Comparison of ENCODE assay signal across 20 cellular contexts in genomic region chr7:152847491-152847890, GRCh38.
DNase-seq lines count a peak whose midpoint lies in the region; ATAC-seq and TF ChIP-seq lines count a peak whose summit lies in the region.
"Had no signal": no experiment of that assay in that cellular context is flagged by ENCODE, and none has a peak within 500 bp of the region (broad histone marks: within the 10 kb centered on the region; RNA-seq: fewer than 3 reads in every experiment).

No MANE protein-coding gene starts in this region.

- no peak overlapping the region for H3K4me2 ChIP-seq in neuronal stem cell (ENCODE audit: insufficient read depth, low read length, poor library complexity, severe bottlenecking)
- H3K4me2 ChIP-seq: KMS-11 had no signal

- H3K4ac ChIP-seq in neuronal stem cell (ENCODE audit: low read length), result no peak overlapping the region

- H3K4me3 ChIP-seq in endodermal cell (ENCODE audit: low read length) (no peak overlapping the region), neuronal stem cell (ENCODE audit: low read length in 2 of 2) (no peak overlapping the region)
- H3K4me3 ChIP-seq: SK-N-MC had no signal

- no peak overlapping the region for H2BK15ac ChIP-seq in neuronal stem cell (ENCODE audit: low read length)

- H3K4me1 ChIP-seq in endodermal cell (ENCODE audit: control insufficient read depth, insufficient read depth, low read length) (peaks cover 6% of the 10 kb centered on the region), neuronal stem cell (ENCODE audit: control insufficient read depth in 2 of 2, insufficient read depth in 1 of 2, low read depth in 1 of 2, low read length in 2 of 2) (no peaks in the 10 kb centered on the region)

- no peak overlapping the region for H4K8ac ChIP-seq in neuronal stem cell (ENCODE audit: low read depth, low read length)

- H3K18ac ChIP-seq in neuronal stem cell (ENCODE audit: low read length), result no peak overlapping the region

- H4K91ac ChIP-seq in neuronal stem cell (ENCODE audit: low read depth, low read length, poor library complexity), result no peak overlapping the region

- H3K9me3 ChIP-seq in T-helper 17 cell (ENCODE audit: control insufficient read depth, low read length, poor library complexity, severe bottlenecking) (no peaks in the 10 kb centered on the region), endodermal cell (ENCODE audit: control insufficient read depth, low read length) (no peaks in the 10 kb centered on the region), neuronal stem cell (replicated peaks in 1 of 2; ENCODE audit: control insufficient read depth in 2 of 2, insufficient read depth in 1 of 2, low read depth in 1 of 2, low read length in 2 of 2) (no peaks in the 10 kb centered on the region)

- DNase-seq in D341Med (ENCODE audit: low spot score) (peak; percentile 53), T-helper 17 cell (no peak), endodermal cell (no peak), neuronal stem cell (ENCODE audit: low spot score) (no peak), natural killer cell (no peak), NOMO-1 treated with DMSO at 0.1 percent for 48 hours (lab: John Stamatoyannopoulos, UW; ENCODE audit: unreplicated experiment) (no peak)
- DNase-seq: C1 segment of cervical spinal cord; CD8-positive, alpha-beta memory T cell; DMS79; NCI-H1048; NCI-H146; NCI-H2081; NCI-H510A treated with DMSO at 0.1 percent for 48 hours; NCI-H774; OCI-M1; SHP77 had no signal

- H3K79me1 ChIP-seq in neuronal stem cell (ENCODE audit: low read depth, low read length), result no peaks in the 10 kb centered on the region

- peaks cover 8% of the 10 kb centered on the region for H3K36me3 Mint-ChIP-seq in T-helper 17 cell (ENCODE audit: low read depth)
- H3K36me3 Mint-ChIP-seq in endodermal cell (ENCODE audit: low read depth), result peaks cover 26% of the 10 kb centered on the region
- H3K36me3 Mint-ChIP-seq in natural killer cell, result no peaks in the 10 kb centered on the region

- H2BK5ac ChIP-seq in neuronal stem cell (ENCODE audit: low read length), result no peak overlapping the region

- TF ChIP-seq CTCF in endodermal cell (conservative IDR thresholded peaks at IDR 0.05), result no peak
- TF ChIP-seq CTCF in natural killer cell (IDR thresholded peaks at IDR 0.05), result no peak

- H3K27me3 ChIP-seq in endodermal cell (ENCODE audit: control insufficient read depth, insufficient read depth, low read length, poor library complexity, severe bottlenecking), result no peaks in the 10 kb centered on the region
- H3K27me3 ChIP-seq in neuronal stem cell (ENCODE audit: control insufficient read depth in 3 of 3, insufficient read depth in 3 of 3, low read depth in 1 of 3, low read length in 3 of 3), result no peaks in the 10 kb centered on the region

- H2BK120ac ChIP-seq in neuronal stem cell (ENCODE audit: low read depth, low read length), result no peak overlapping the region

- WGBS in endodermal cell (ENCODE audit: insufficient coverage in 1 of 2, insufficient read length in 1 of 2), 2 experiments, result 95 to 100% methylated on average over 2 to 7 of the region's 7 CpGs
- WGBS in neuronal stem cell (ENCODE audit: extremely low coverage in 2 of 2, insufficient read length in 2 of 2, insufficient replicate concordance in 1 of 2), 2 donors, result no CpG with 5 or more reads among the region's 7 CpGs

- no peak for ATAC-seq in T-helper 17 cell
- ATAC-seq in GM19023 (IDR thresholded peaks at IDR 0.05; ENCODE audit: unreplicated experiment), result no peak
- ATAC-seq in HG03442 (IDR thresholded peaks at IDR 0.05; ENCODE audit: unreplicated experiment), result no peak
- no peak for ATAC-seq in natural killer cell

- H3K9ac ChIP-seq in endodermal cell (ENCODE audit: extremely low read depth, low read length, poor library complexity, severe bottlenecking) (no peak overlapping the region), neuronal stem cell (ENCODE audit: low read depth, low read length, poor library complexity) (no peak overlapping the region)
- H3K9ac ChIP-seq: KMS-11 had no signal

- H3K27ac ChIP-seq in endodermal cell (ENCODE audit: low read depth, low read length) (no peak overlapping the region), neuronal stem cell (replicated peaks; ENCODE audit: low read length) (no peak overlapping the region)
- H3K27ac ChIP-seq: KMS-11, SK-N-MC had no signal

- H2AK5ac ChIP-seq in neuronal stem cell (ENCODE audit: low read depth, low read length), result no peak overlapping the region

- intact Hi-C loops in natural killer cell (cut with micrococcal nuclease), result no loop called here

- no peaks in the 10 kb centered on the region for H3K36me3 ChIP-seq in endodermal cell (ENCODE audit: control insufficient read depth, insufficient read depth, low read length)
- no peaks in the 10 kb centered on the region for H3K36me3 ChIP-seq in neuronal stem cell (replicated peaks in 1 of 2; ENCODE audit: control insufficient read depth in 2 of 2, insufficient read depth in 2 of 2, low read length in 2 of 2)

- peak overlapping the region; percentile 51 for H3K27ac Mint-ChIP-seq in T-helper 17 cell
- peak overlapping the region; percentile 79 for H3K27ac Mint-ChIP-seq in endodermal cell
- H3K27ac Mint-ChIP-seq in natural killer cell, result no peak overlapping the region

- H3K4me3 Mint-ChIP-seq in T-helper 17 cell (no peak overlapping the region), endodermal cell (no peak overlapping the region), natural killer cell (no peak overlapping the region)
- H3K4me3 Mint-ChIP-seq: CD8-positive, alpha-beta memory T cell had no signal

- no peaks in the 10 kb centered on the region for H3K4me1 Mint-ChIP-seq in T-helper 17 cell
- peaks cover 12% of the 10 kb centered on the region for H3K4me1 Mint-ChIP-seq in endodermal cell
- H3K4me1 Mint-ChIP-seq in natural killer cell, result no peaks in the 10 kb centered on the region
- H3K4me1 Mint-ChIP-seq: CD8-positive, alpha-beta memory T cell had no signal

- H3K9me3 Mint-ChIP-seq in endodermal cell (no peaks in the 10 kb centered on the region), natural killer cell (no peaks in the 10 kb centered on the region)
- H3K9me3 Mint-ChIP-seq: CD8-positive, alpha-beta memory T cell had no signal

- peak overlapping the region; percentile 17 for H3K14ac ChIP-seq in neuronal stem cell (ENCODE audit: low read length)

- H2AFZ ChIP-seq in neuronal stem cell (ENCODE audit: low read length), result no peak overlapping the region

- H3K27me3 Mint-ChIP-seq in T-helper 17 cell, result no peaks in the 10 kb centered on the region
- no peaks in the 10 kb centered on the region for H3K27me3 Mint-ChIP-seq in endodermal cell (ENCODE audit: insufficient read depth)
- no peaks in the 10 kb centered on the region for H3K27me3 Mint-ChIP-seq in natural killer cell (ENCODE audit: low read depth in 2 of 2)
- H3K27me3 Mint-ChIP-seq: CD8-positive, alpha-beta memory T cell had no signal

- no peak overlapping the region for H3K23ac ChIP-seq in neuronal stem cell (ENCODE audit: low read depth, low read length, poor library complexity)

- no peak overlapping the region for H2BK12ac ChIP-seq in neuronal stem cell (ENCODE audit: low read length)

Comparison
In these comparisons a context has a peak if more than half of its experiments do, and no peak if none do; other contexts are left out.
1. H3K27ac Mint-ChIP-seq: peak in T-helper 17 cell (single experiment) and endodermal cell (single experiment); none in natural killer cell (0 of 2).